In the genomic region with DNA sequence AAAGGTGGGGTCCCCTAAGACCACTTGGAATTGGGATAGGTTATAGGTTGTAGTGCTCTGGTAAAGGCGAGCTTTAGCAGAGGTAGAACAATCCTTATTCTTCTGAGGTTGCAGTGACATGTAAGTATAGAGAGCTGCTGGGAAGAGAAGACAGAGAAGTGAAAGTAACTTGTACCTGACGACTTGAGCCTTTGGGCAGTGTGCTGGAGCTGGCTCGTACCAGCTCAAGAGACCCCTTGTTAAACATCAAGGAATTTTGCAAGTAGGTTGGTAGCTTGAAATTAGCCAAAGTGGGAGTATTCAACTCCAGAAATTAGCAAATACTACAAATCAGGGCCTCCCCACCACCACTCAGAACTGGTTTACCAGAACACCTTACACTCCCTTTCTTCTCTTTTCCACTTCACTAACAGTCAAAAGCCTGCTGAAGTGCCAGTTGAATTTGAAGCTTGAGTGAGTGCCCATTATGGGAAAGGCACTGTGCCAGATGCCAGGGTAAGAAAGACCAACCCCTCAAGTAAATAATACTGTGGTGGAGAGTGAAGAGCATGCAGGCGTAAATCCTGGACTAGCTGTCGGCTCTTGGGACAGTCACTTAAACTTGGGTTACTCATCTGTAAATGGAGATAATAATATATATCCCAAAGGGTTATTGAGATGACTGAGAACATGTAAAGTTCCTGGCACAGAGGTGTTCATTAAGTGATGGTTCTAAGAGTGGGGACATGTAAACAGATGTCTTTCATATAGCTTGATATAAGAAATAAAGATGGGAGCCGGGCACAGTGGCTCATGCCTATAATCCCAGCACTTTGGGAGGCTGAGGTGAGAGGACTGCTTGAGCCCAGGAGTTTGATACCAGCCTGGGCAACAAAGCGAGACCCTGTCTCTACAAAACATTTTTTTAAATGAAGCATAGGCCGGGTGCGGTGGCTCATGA, we compare ENCODE assay signal across 9 cellular contexts. TPM values are rescaled to one million over a fixed set of nuclear protein-coding genes. Genes with fewer than 3 reads are reported as not detected.
DNase-seq lines count a peak whose midpoint lies in the region; ATAC-seq and TF ChIP-seq lines count a peak whose summit lies in the region.
"Had no signal": no experiment of that assay in that cellular context is flagged by ENCODE, and none has a peak within 500 bp of the region (broad histone marks: within the 10 kb centered on the region; RNA-seq: fewer than 3 reads in every experiment).

No MANE protein-coding gene starts in this region.

- H3K27ac Mint-ChIP-seq in activated CD4-positive, alpha-beta memory T cell treated with anti-CD3 and anti-CD28 coated beads, Interleukin-2, amount 10 ng/mL, durations not matched to agents 7 days and 5 days, result peak overlapping the region; percentile 38
- H3K27ac Mint-ChIP-seq: dendritic cell treated with granulocyte-macrophage colony-stimulating factor and Interleukin-4, amounts not matched to agents 40 ng/mL and 50 ng/mL, for 4 days had no signal

- no peaks in the 10 kb centered on the region for H3K36me3 ChIP-seq in mucosa of stomach (ENCODE audit: control insufficient read depth, insufficient read depth, low read length)
- no peaks in the 10 kb centered on the region for H3K36me3 ChIP-seq in smooth muscle cell (ENCODE audit: low read depth)

- POLR2A ChIA-PET in activated CD4-positive, alpha-beta memory T cell treated with anti-CD3 and anti-CD28 coated beads, Interleukin-2, amount 10 ng/mL, durations not matched to agents 7 days and 5 days (lab: Charles Lee), result interaction anchor here (1.4 to 3.8 kb wide), 3 partner anchors 8 to 57 kb away, joined by 3 to 33 read pairs (median 7); no protein-coding TSS in a partner anchor

- no peak overlapping the region for H3K4me2 ChIP-seq in smooth muscle cell

- no peak overlapping the region for H3K4me3 Mint-ChIP-seq in activated CD4-positive, alpha-beta memory T cell treated with anti-CD3 and anti-CD28 coated beads, Interleukin-2, amount 10 ng/mL, durations not matched to agents 7 days and 5 days
- H3K4me3 Mint-ChIP-seq: dendritic cell treated with granulocyte-macrophage colony-stimulating factor and Interleukin-4, amounts not matched to agents 40 ng/mL and 50 ng/mL, for 4 days had no signal

- H4K20me1 ChIP-seq in smooth muscle cell (ENCODE audit: low read depth), result no peaks in the 10 kb centered on the region

- H3K4me1 Mint-ChIP-seq in activated CD4-positive, alpha-beta memory T cell treated with anti-CD3 and anti-CD28 coated beads, Interleukin-2, amount 10 ng/mL, durations not matched to agents 7 days and 5 days, result peaks cover 9% of the 10 kb centered on the region

- no peaks in the 10 kb centered on the region for H3K9me3 Mint-ChIP-seq in activated CD4-positive, alpha-beta memory T cell treated with anti-CD3 and anti-CD28 coated beads, Interleukin-2, amount 10 ng/mL, durations not matched to agents 7 days and 5 days
- H3K9me3 Mint-ChIP-seq: dendritic cell treated with granulocyte-macrophage colony-stimulating factor and Interleukin-4, amounts not matched to agents 40 ng/mL and 50 ng/mL, for 4 days had no signal

- H3K27me3 Mint-ChIP-seq in activated CD4-positive, alpha-beta memory T cell treated with anti-CD3 and anti-CD28 coated beads, Interleukin-2, amount 10 ng/mL, durations not matched to agents 7 days and 5 days, result peaks cover 11% of the 10 kb centered on the region
- H3K27me3 Mint-ChIP-seq: dendritic cell treated with granulocyte-macrophage colony-stimulating factor and Interleukin-4, amounts not matched to agents 40 ng/mL and 50 ng/mL, for 4 days had no signal

- no peaks in the 10 kb centered on the region for H3F3A ChIP-seq in smooth muscle cell (ENCODE audit: low read depth)

- H3K27ac ChIP-seq in smooth muscle cell (ENCODE audit: low read depth), result no peak overlapping the region

- peak; percentile 73 for ATAC-seq in GM21381 (IDR thresholded peaks at IDR 0.05; ENCODE audit: unreplicated experiment)

- no peaks in the 10 kb centered on the region for H3K27me3 ChIP-seq in mucosa of stomach (ENCODE audit: control insufficient read depth, insufficient read depth, low read length)
- no peaks in the 10 kb centered on the region for H3K27me3 ChIP-seq in smooth muscle cell (ENCODE audit: low read depth)

- H3K36me3 Mint-ChIP-seq in activated CD4-positive, alpha-beta memory T cell treated with anti-CD3 and anti-CD28 coated beads, Interleukin-2, amount 10 ng/mL, durations not matched to agents 7 days and 5 days (ENCODE audit: low read depth), result no peaks in the 10 kb centered on the region

- H3K79me2 ChIP-seq in smooth muscle cell (ENCODE audit: low read depth), result no peaks in the 10 kb centered on the region

- H3K9me3 ChIP-seq in mucosa of stomach (ENCODE audit: control insufficient read depth, low read length) (no peaks in the 10 kb centered on the region), smooth muscle cell (replicated peaks; ENCODE audit: low read depth) (no peaks in the 10 kb centered on the region)

- TF ChIP-seq POLR2A in NB4 (IDR thresholded peaks at IDR 0.05; ENCODE audit: extremely low read depth, insufficient read length), result no peak

- TF ChIP-seq CTCF in NB4 (IDR thresholded peaks at IDR 0.05; ENCODE audit: low read depth, low read length) (no peak), smooth muscle cell (IDR thresholded peaks at IDR 0.05; ENCODE audit: borderline replicate concordance, insufficient read depth, poor library complexity, severe bottlenecking) (no peak)

- WGBS in smooth muscle cell (ENCODE audit: low lambda C conversion rate), result 86% methylated on average over 9 of the region's 9 CpGs

- no peak overlapping the region for H2AFZ ChIP-seq in smooth muscle cell (ENCODE audit: low read depth)

- peak overlapping the region; percentile 67 for H3K9ac ChIP-seq in mucosa of stomach (ENCODE audit: low read length)
- H3K9ac ChIP-seq in smooth muscle cell (ENCODE audit: low read depth), result no peak overlapping the region

- CTCF ChIA-PET in activated CD4-positive, alpha-beta memory T cell treated with anti-CD3 and anti-CD28 coated beads, Interleukin-2, amount 10 ng/mL, durations not matched to agents 7 days and 5 days (lab: Charles Lee), result interaction anchor here (0.5 to 2.1 kb wide), 2 partner anchors 10 to 309 kb away, joined by 3 to 8 read pairs; no protein-coding TSS in a partner anchor

- H3K4me1 ChIP-seq in mucosa of stomach (ENCODE audit: control insufficient read depth, insufficient read depth, low read length) (peaks cover 20% of the 10 kb centered on the region), smooth muscle cell (ENCODE audit: low read depth) (peaks cover 3% of the 10 kb centered on the region)

- H3K4me3 ChIP-seq in NB4 (ENCODE audit: low read depth, low read length) (peak overlapping the region; percentile 25), mucosa of stomach (ENCODE audit: low read length) (peak overlapping the region; percentile 18), smooth muscle cell (no peak overlapping the region)

- DNase-seq in D341Med (ENCODE audit: low spot score) (peak; percentile 34), NB4 (ENCODE audit: low read depth) (peak; percentile 37), NCI-H2081 treated with DMSO at 0.1 percent for 48 hours (lab: John Stamatoyannopoulos, UW) (no peak), smooth muscle cell (lab: John Stamatoyannopoulos, UW; ENCODE audit: unreplicated experiment) (no peak)
- no peak for DNase-seq in activated CD4-positive, alpha-beta memory T cell treated with anti-CD3 and anti-CD28 coated beads, Interleukin-2, amount 10 ng/mL, durations not matched to agents 7 days and 5 days
- DNase-seq in stimulated activated CD4-positive, alpha-beta T cell treated with anti-CD3 and anti-CD28 coated beads, Interleukin-2, amount 100 ng/mL, for 48 hours, result no peak

RNA-seq across cellular contexts. Expression of a gene that starts 27.1 kb away (rescaled TPM):
- total RNA-seq in activated CD4-positive, alpha-beta memory T cell treated with anti-CD3 and anti-CD28 coated beads, Interleukin-2, amount 10 ng/mL, durations not matched to agents 7 days and 5 days, result 1 to 10 TPM; 3.4 to 4.2 TPM
- total RNA-seq in smooth muscle cell, result 2.5 and 4.0 TPM in 2 replicates
- polyA plus RNA-seq in smooth muscle cell, result 1.1 and 1.5 TPM in 2 replicates

Comparison
In these comparisons a context has a peak if more than half of its experiments do, and no peak if none do; other contexts are left out.
1. DNase-seq: peak in D341Med (single experiment) and NB4 (single experiment); none in activated CD4-positive, alpha-beta memory T cell treated with anti-CD3 and anti-CD28 coated beads, Interleukin-2, amount 10 ng/mL, durations not matched to agents 7 days and 5 days (single experiment), NCI-H2081 treated with DMSO at 0.1 percent for 48 hours (single experiment), smooth muscle cell (single experiment) and stimulated activated CD4-positive, alpha-beta T cell treated with anti-CD3 and anti-CD28 coated beads, Interleukin-2, amount 100 ng/mL, for 48 hours (0 of 2).